ENCODE assay signal across 12 cellular contexts in the genomic region with DNA sequence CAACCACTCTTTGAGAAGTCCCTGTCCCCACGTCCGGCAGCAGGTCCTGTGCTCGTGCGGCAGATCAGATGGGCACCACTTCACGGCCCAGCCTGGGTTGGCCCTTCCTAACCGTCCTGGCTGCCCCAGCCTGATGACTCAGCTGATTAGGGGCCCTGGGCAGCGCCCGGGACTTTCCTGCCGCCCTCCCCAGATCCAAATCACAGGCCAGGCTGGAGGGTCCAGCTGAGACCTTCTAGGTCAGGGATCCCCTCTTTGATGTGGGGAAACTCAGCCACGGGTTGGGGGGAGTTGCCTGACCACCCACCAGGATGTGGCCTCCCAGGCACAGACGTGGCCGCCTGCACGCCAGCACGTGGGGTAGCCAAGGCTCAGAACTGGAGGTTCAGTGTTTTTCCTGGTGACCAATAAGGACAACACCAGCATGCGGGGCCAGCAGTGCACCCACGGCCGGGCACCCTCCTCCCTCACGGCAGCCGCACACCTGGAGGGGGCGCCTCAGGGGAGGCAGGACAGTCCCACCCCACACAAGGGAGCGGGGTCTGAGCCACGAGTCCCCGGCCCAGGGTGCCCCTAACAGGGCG. TPM values are rescaled to one million over a fixed set of nuclear protein-coding genes. Genes with fewer than 3 reads are reported as not detected.
"Had no signal": no experiment of that assay in that cellular context is flagged by ENCODE, and none has a peak within 500 bp of the region (broad histone marks: within the 10 kb centered on the region; RNA-seq: fewer than 3 reads in every experiment).

No MANE protein-coding gene starts in this region.

RNA-seq across cellular contexts. Expression of a gene that starts 0.8 kb away (rescaled TPM):
- total RNA-seq: activated CD4-positive, alpha-beta T cell treated with anti-CD3 and anti-CD28 coated beads, Interleukin-2, amount 10 ng/mL, durations not matched to agents 24 days and 14 days; activated CD8-positive, alpha-beta T cell treated with anti-CD3 and anti-CD28 coated beads for 36 hours; activated naive CD8-positive, alpha-beta T cell treated with anti-CD3 and anti-CD28 coated beads, Interleukin-2, amount 10 ng/mL, durations not matched to agents 7 days and 5 days; activated T-helper 2 cell treated with anti-CD3 and anti-CD28 coated beads, Interferon-gamma antibody, Interleukin-2, Interleukin-4, amounts not matched to agents 10 μg/mL and 5 μg/mL and 100 μg/mL, durations not matched to agents 14 hours and 24 hours and 36 hours; dermis microvascular lymphatic vessel endothelial cell; lung microvascular endothelial cell; mesothelial cell of epicardium; myocyte; neural crest cell; pulmonary artery endothelial cell; skeletal muscle tissue had no signal
- polyA plus RNA-seq: SK-N-SH had no signal

RNA-seq across cellular contexts. Expression of a gene that starts 4.2 kb away (rescaled TPM):
- total RNA-seq: activated CD4-positive, alpha-beta T cell treated with anti-CD3 and anti-CD28 coated beads, Interleukin-2, amount 10 ng/mL, durations not matched to agents 24 days and 14 days; activated CD8-positive, alpha-beta T cell treated with anti-CD3 and anti-CD28 coated beads for 36 hours; activated naive CD8-positive, alpha-beta T cell treated with anti-CD3 and anti-CD28 coated beads, Interleukin-2, amount 10 ng/mL, durations not matched to agents 7 days and 5 days; activated T-helper 2 cell treated with anti-CD3 and anti-CD28 coated beads, Interferon-gamma antibody, Interleukin-2, Interleukin-4, amounts not matched to agents 10 μg/mL and 5 μg/mL and 100 μg/mL, durations not matched to agents 14 hours and 24 hours and 36 hours; dermis microvascular lymphatic vessel endothelial cell; lung microvascular endothelial cell; mesothelial cell of epicardium; myocyte; neural crest cell; pulmonary artery endothelial cell; skeletal muscle tissue had no signal
- polyA plus RNA-seq: SK-N-SH had no signal

RNA-seq across cellular contexts. Expression of a gene that starts 14.7 kb away (rescaled TPM):
- total RNA-seq: activated CD4-positive, alpha-beta T cell treated with anti-CD3 and anti-CD28 coated beads, Interleukin-2, amount 10 ng/mL, durations not matched to agents 24 days and 14 days; activated CD8-positive, alpha-beta T cell treated with anti-CD3 and anti-CD28 coated beads for 36 hours; activated naive CD8-positive, alpha-beta T cell treated with anti-CD3 and anti-CD28 coated beads, Interleukin-2, amount 10 ng/mL, durations not matched to agents 7 days and 5 days; activated T-helper 2 cell treated with anti-CD3 and anti-CD28 coated beads, Interferon-gamma antibody, Interleukin-2, Interleukin-4, amounts not matched to agents 10 μg/mL and 5 μg/mL and 100 μg/mL, durations not matched to agents 14 hours and 24 hours and 36 hours; dermis microvascular lymphatic vessel endothelial cell; lung microvascular endothelial cell; mesothelial cell of epicardium; myocyte; neural crest cell; pulmonary artery endothelial cell had no signal
- polyA plus RNA-seq: SK-N-SH had no signal

RNA-seq across cellular contexts. Expression of a gene that starts 30.0 kb away (rescaled TPM):
- total RNA-seq: activated CD4-positive, alpha-beta T cell treated with anti-CD3 and anti-CD28 coated beads, Interleukin-2, amount 10 ng/mL, durations not matched to agents 24 days and 14 days; activated CD8-positive, alpha-beta T cell treated with anti-CD3 and anti-CD28 coated beads for 36 hours; activated naive CD8-positive, alpha-beta T cell treated with anti-CD3 and anti-CD28 coated beads, Interleukin-2, amount 10 ng/mL, durations not matched to agents 7 days and 5 days; activated T-helper 2 cell treated with anti-CD3 and anti-CD28 coated beads, Interferon-gamma antibody, Interleukin-2, Interleukin-4, amounts not matched to agents 10 μg/mL and 5 μg/mL and 100 μg/mL, durations not matched to agents 14 hours and 24 hours and 36 hours; dermis microvascular lymphatic vessel endothelial cell; lung microvascular endothelial cell; mesothelial cell of epicardium; myocyte; neural crest cell; pulmonary artery endothelial cell; skeletal muscle tissue had no signal
- polyA plus RNA-seq: SK-N-SH had no signal
